ENCODE assay signal across 8 cellular contexts in the genomic region with DNA sequence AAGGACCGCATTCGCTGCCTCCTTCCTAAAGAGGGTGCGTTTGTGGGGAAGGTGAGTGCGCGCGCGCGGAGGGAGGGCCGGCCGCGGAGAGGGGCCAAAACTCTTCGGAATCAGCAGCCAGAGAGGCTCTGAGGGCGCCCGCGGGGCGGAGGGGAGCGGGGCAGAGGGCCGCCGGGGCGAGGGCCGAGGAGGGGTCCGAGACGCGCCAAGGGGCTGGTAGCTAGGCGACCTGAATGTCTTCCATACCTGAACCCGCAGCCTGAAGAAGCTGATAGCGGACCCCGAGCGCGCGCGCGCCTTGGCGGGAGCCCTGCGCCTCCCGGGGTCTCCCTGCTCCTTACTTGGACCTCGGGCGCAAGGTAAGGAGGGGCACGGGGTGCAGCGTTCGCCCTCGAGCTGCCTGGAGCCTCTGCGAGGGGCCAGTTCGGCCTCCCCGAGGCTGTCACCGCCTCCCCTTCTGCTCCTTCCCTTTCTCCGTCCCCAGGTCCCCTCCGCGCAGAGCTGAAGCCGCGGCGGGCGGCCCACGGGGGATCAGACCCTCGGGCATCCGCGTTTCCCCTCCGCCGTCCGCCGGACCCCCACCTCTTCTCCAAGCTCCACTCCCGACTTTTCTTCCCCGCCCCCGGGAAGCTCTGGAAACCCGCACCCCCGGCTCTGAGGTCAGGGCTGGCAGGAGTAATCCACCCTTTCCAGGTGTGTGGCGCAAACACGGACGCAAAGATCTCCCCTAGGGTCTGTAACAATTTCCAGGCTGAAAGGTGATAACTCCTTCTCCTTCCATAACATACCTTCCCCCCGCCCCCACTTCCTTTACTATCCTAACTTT. TPM values are rescaled to one million over a fixed set of nuclear protein-coding genes. Genes with fewer than 3 reads are reported as not detected.
DNase-seq lines count a peak whose midpoint lies in the region; ATAC-seq and TF ChIP-seq lines count a peak whose summit lies in the region.

No MANE protein-coding gene starts in this region.

- DNase-seq in SK-N-MC (ENCODE audit: low read depth, low spot score) (no peak), fibroblast of villous mesenchyme (ENCODE audit: low read depth) (no peak), psoas muscle (peak; percentile 30 to 55), left colon (no peak)
- DNase-seq in stimulated activated CD4-positive, alpha-beta T cell treated with anti-CD3 and anti-CD28 coated beads, Interleukin-1b, Interleukin-23, amount 100 ng/mL, for 48 hours = no peak

- peaks cover 20% of the 10 kb centered on the region for H3K4me1 ChIP-seq in psoas muscle

- H3K9me3 ChIP-seq in SK-N-MC (ENCODE audit: low read depth, low read length) (no peaks in the 10 kb centered on the region), psoas muscle (no peaks in the 10 kb centered on the region)

- H3K27me3 ChIP-seq in psoas muscle (ENCODE audit: insufficient read depth in 3 of 3, low read length in 2 of 3) = no peaks in the 10 kb centered on the region

- H3K27ac ChIP-seq in SK-N-MC (no peak overlapping the region), psoas muscle (peak overlapping the region; percentile 64)

- intact Hi-C loops in psoas muscle (cut with DNase I) = no loop called here
- intact Hi-C loops in left colon (cut with DNase I, micrococcal nuclease) = no loop called here

- ATAC-seq in psoas muscle (peak; percentile 70 to 84 (median 75)), left colon (no peak), GM21723 (IDR thresholded peaks at IDR 0.05; ENCODE audit: unreplicated experiment) (no peak), GM21367 (IDR thresholded peaks at IDR 0.05; ENCODE audit: unreplicated experiment) (no peak)

- 2% methylated on average over 42 to 70 of the region's 70 CpGs for WGBS in psoas muscle, 3 donors

- H3K9ac ChIP-seq in SK-N-MC (ENCODE audit: insufficient read length) = no peak overlapping the region

- TF ChIP-seq CTCF in fibroblast of villous mesenchyme (IDR thresholded peaks at IDR 0.05; ENCODE audit: insufficient read depth, low read depth, low read length) (no peak), psoas muscle (IDR thresholded peaks at IDR 0.05) (no peak)

- H3K36me3 ChIP-seq in SK-N-MC (ENCODE audit: insufficient read depth, low read length) (no peaks in the 10 kb centered on the region), psoas muscle (ENCODE audit: insufficient read depth in 1 of 2, low read depth in 1 of 2) (no peaks in the 10 kb centered on the region)

- H3K4me3 ChIP-seq in GM08714 (ENCODE audit: low read length) (peak overlapping the region; percentile 30; the same call in 1 of the 2 replicates), SK-N-MC (peak overlapping the region; percentile 66), fibroblast of villous mesenchyme (ENCODE audit: low read depth, low read length) (peak overlapping the region; percentile 34), psoas muscle (peak overlapping the region; percentile 77)

RNA-seq across cellular contexts. Expression of gene DEK, which starts 13.1 kb away (rescaled TPM):
- total RNA-seq in fibroblast of villous mesenchyme (113 and 117 TPM in 2 replicates), psoas muscle (10 to 100 TPM; 65.0 to 91.0 (median 69.2) TPM), left colon (10 to 100 TPM; 73.7 to 75.7 TPM)
- 10 to 100 TPM; 28.7 to 66.1 (median 44.3) TPM for polyA plus RNA-seq in psoas muscle

Comparison
In these comparisons a context has a peak if more than half of its experiments do, and no peak if none do; other contexts are left out.
1. DNase-seq: peak in psoas muscle (2 of 2); none in SK-N-MC (single experiment), fibroblast of villous mesenchyme (single experiment), left colon (0 of 2) and stimulated activated CD4-positive, alpha-beta T cell treated with anti-CD3 and anti-CD28 coated beads, Interleukin-1b, Interleukin-23, amount 100 ng/mL, for 48 hours (single experiment).
2. ATAC-seq: peak in psoas muscle (4 of 4); none in left colon (single experiment), GM21723 (single experiment) and GM21367 (single experiment).
3. Peak in every context shown above with its lines, with median percentiles within 50 percentile points of each other: H3K4me3 ChIP-seq.